ENCODE assay signal across 8 cellular contexts in genomic region chr7:139359366-139360209, GRCh38. TPM values are rescaled to one million over a fixed set of nuclear protein-coding genes. Genes with fewer than 3 reads are reported as not detected.
DNase-seq lines count a peak whose midpoint lies in the region; ATAC-seq and TF ChIP-seq lines count a peak whose summit lies in the region.

Gene LUC7L2, plus strand, starts transcription at chr7:139359894. Its CDS starts 368 bp downstream, at chr7:139360262.

- H3K27me3 ChIP-seq in kidney epithelial cell (ENCODE audit: control insufficient read depth, insufficient read depth, low read length), result no peaks in the 10 kb centered on the region

- DNase-seq in AML-193 (lab: John Stamatoyannopoulos, UW) (peak; percentile 96 to 97), NCI-H510A (lab: John Stamatoyannopoulos, UW) (peak; percentile 87), cerebellum (ENCODE audit: low spot score) (peak; percentile 98), kidney epithelial cell (ENCODE audit: low read depth) (peak; percentile 86)
- DNase-seq in activated CD4-positive, alpha-beta T cell treated with anti-CD3 and anti-CD28 coated beads for 1 hour, result peak; percentile 99
- peak; percentile 99 to 100 for DNase-seq in stimulated activated CD4-positive, alpha-beta T cell treated with anti-CD3 and anti-CD28 coated beads, Interleukin-15, amount 100 ng/mL, for 48 hours (ENCODE audit: low read depth in 2 of 2)

- ATAC-seq in HG03432 (IDR thresholded peaks at IDR 0.05; ENCODE audit: unreplicated experiment), result peak; percentile 80

- H3K36me3 ChIP-seq in kidney epithelial cell (ENCODE audit: control insufficient read depth, insufficient read depth, low read length), result no peaks in the 10 kb centered on the region

- TF ChIP-seq POLR2A in GM19099 (IDR thresholded peaks at IDR 0.05; ENCODE audit: extremely low read depth, insufficient read length, low read depth), result peak; percentile 98

- peak within 1 kb of the TSS; percentile 100 for H3K4me3 ChIP-seq in kidney epithelial cell (ENCODE audit: low read depth, low read length)

- TF ChIP-seq CTCF in kidney epithelial cell (IDR thresholded peaks at IDR 0.05; ENCODE audit: insufficient read depth, low read length, poor library complexity, severe bottlenecking), result no peak

RNA-seq across cellular contexts. Expression of gene LUC7L2, which starts in this region (rescaled TPM):
- total RNA-seq in cerebellum (55.8 TPM), kidney epithelial cell (49.3 and 56.0 TPM in 2 replicates)

Comparison
In these comparisons a context has a peak if more than half of its experiments do, and no peak if none do; other contexts are left out.
1. Peak in every context shown above with its lines: DNase-seq, ATAC-seq and H3K4me3 ChIP-seq.